In genomic region chr3:101853465-101853864, GRCh38 we compare ENCODE assay signal across 16 cellular contexts. TPM values are rescaled to one million over a fixed set of nuclear protein-coding genes. Genes with fewer than 3 reads are reported as not detected.
A peak's percentile ranks its signal among the peaks of the same experiment; 100 is the strongest.
DNase-seq lines count a peak whose midpoint lies in the region; ATAC-seq, FAIRE-seq and TF ChIP-seq lines count a peak whose summit lies in the region.
"Had no signal": no experiment of that assay in that cellular context is flagged by ENCODE, and none has a peak within 500 bp of the region (broad histone marks: within the 10 kb centered on the region; RNA-seq: fewer than 3 reads in every experiment).

No MANE protein-coding gene starts in this region.

- TF ChIP-seq CTCF in A549 (IDR thresholded peaks at IDR 0.05) (no peak), body of pancreas (IDR thresholded peaks at IDR 0.05) (no peak)

- H3K4me1 ChIP-seq in A549: peaks cover 49% of the 10 kb centered on the region
- H3K4me1 ChIP-seq in body of pancreas: peaks cover 69% of the 10 kb centered on the region
- H3K4me1 ChIP-seq in naive thymus-derived CD4-positive, alpha-beta T cell (ENCODE audit: control insufficient read depth in 2 of 2, insufficient read depth in 2 of 2, low read length in 2 of 2): peaks cover 20 to 52% of the 10 kb centered on the region in 2 donors
- H3K4me1 ChIP-seq: SJCRH30, testis had no signal

- intact Hi-C loops in body of pancreas (cut with DNase I): no loop called here
- intact Hi-C loops in naive thymus-derived CD4-positive, alpha-beta T cell (cut with micrococcal nuclease): loop anchor here in 1 of 2 donors (10.0 kb wide), 1 partner anchor 1449 kb away; the partner anchor contains the start of genes LNP1 and TOMM70

- H3K27me3 ChIP-seq in body of pancreas: no peaks in the 10 kb centered on the region
- no peaks in the 10 kb centered on the region for H3K27me3 ChIP-seq in naive thymus-derived CD4-positive, alpha-beta T cell (ENCODE audit: control insufficient read depth in 2 of 2, insufficient read depth in 2 of 2, low read length in 2 of 2)
- H3K27me3 ChIP-seq: ovary, SJCRH30, testis had no signal

- TF ChIP-seq RAD21 in A549 (conservative IDR thresholded peaks at IDR 0.05 in 1 of 2, IDR thresholded peaks at IDR 0.05 in 1 of 2): no peak

- H3K27ac Mint-ChIP-seq in naive thymus-derived CD4-positive, alpha-beta T cell: peak overlapping the region; percentile 42 to 100 (median 99)

- H3K9me3 Mint-ChIP-seq in naive thymus-derived CD4-positive, alpha-beta T cell: peaks cover 0 to 5% (median 0%) of the 10 kb centered on the region in 11 donors

- 93% methylated on average over 4 of the region's 4 CpGs for WGBS in A549 (ENCODE audit: missing lambda C conversion rate)
- WGBS in body of pancreas, 2 donors: 70 to 76% methylated on average over 4 of the region's 4 CpGs

- peaks cover 42 to 80% (median 73%) of the 10 kb centered on the region in 7 donors for H3K4me1 Mint-ChIP-seq in naive thymus-derived CD4-positive, alpha-beta T cell

- H3K4me3 ChIP-seq in A549: no peak overlapping the region; the same call in 2 of the 3 replicates
- H3K4me3 ChIP-seq in GM08714 (ENCODE audit: low read length): peak overlapping the region; percentile 13; the same call in 1 of the 2 replicates
- H3K4me3 ChIP-seq in body of pancreas: no peak overlapping the region
- no peak overlapping the region for H3K4me3 ChIP-seq in naive thymus-derived CD4-positive, alpha-beta T cell (ENCODE audit: low read length)
- H3K4me3 ChIP-seq: ovary, SJCRH30, testis had no signal

- CTCF ChIA-PET in A549 (lab: Yijun Ruan, JAX): interaction anchor here (0.6 to 2.9 kb wide), 5 partner anchors 18 to 375 kb away, joined by 3 to 17 read pairs (median 4); no protein-coding TSS in a partner anchor
- CTCF ChIA-PET in naive thymus-derived CD4-positive, alpha-beta T cell (lab: Charles Lee): no interaction called here

- no peak for ATAC-seq in A549
- no peak for ATAC-seq in body of pancreas
- ATAC-seq in naive thymus-derived CD4-positive, alpha-beta T cell: no peak
- no peak for ATAC-seq in GM21526 (IDR thresholded peaks at IDR 0.05; ENCODE audit: low FRiP score, unreplicated experiment)
- no peak for ATAC-seq in HG03095 (IDR thresholded peaks at IDR 0.05; ENCODE audit: unreplicated experiment)
- ATAC-seq in GM18858 (IDR thresholded peaks at IDR 0.05; ENCODE audit: unreplicated experiment): no peak

- no peaks in the 10 kb centered on the region for H3K27me3 Mint-ChIP-seq in naive thymus-derived CD4-positive, alpha-beta T cell

- peaks cover 24 to 43% of the 10 kb centered on the region in 2 donors for H3K36me3 ChIP-seq in body of pancreas (replicated peaks in 1 of 2; ENCODE audit: insufficient read depth in 1 of 2, low read depth in 2 of 2)
- peaks cover 50 to 79% (median 57%) of the 10 kb centered on the region in 3 experiments for H3K36me3 ChIP-seq in naive thymus-derived CD4-positive, alpha-beta T cell (ENCODE audit: control insufficient read depth in 2 of 3, insufficient read depth in 3 of 3, low read length in 3 of 3)
- H3K36me3 ChIP-seq: ovary had no signal

- peak overlapping the region; percentile 90 for H3K4me2 ChIP-seq in A549

- H3K9me3 ChIP-seq in A549 (no peaks in the 10 kb centered on the region), body of pancreas (no peaks in the 10 kb centered on the region)
- no peaks in the 10 kb centered on the region for H3K9me3 ChIP-seq in naive thymus-derived CD4-positive, alpha-beta T cell (ENCODE audit: control insufficient read depth in 2 of 3, low read length in 3 of 3)
- H3K9me3 ChIP-seq: ovary, SJCRH30, testis had no signal

- TF ChIP-seq POLR2A in A549 (IDR thresholded peaks at IDR 0.05; ENCODE audit: low read length): no peak
- peak in 1 of 3 donors; percentile 38 for TF ChIP-seq POLR2A in body of pancreas (IDR thresholded peaks at IDR 0.05)

- DNase-seq in A549 (ENCODE audit: low read depth in 1 of 2, low spot score in 1 of 2): no peak
- DNase-seq in body of pancreas: no peak
- peak in 1 of 9 donors; percentile 4 for DNase-seq in naive thymus-derived CD4-positive, alpha-beta T cell
- no peak for DNase-seq in anterior cingulate cortex (lab: John Stamatoyannopoulos, UW)
- DNase-seq: activated CD4-positive, alpha-beta T cell treated with anti-CD3 and anti-CD28 coated beads, Interleukin-2, amount 50 U/mL, for 1 hour; NCI-H510A treated with DMSO at 0.1 percent for 48 hours; ovary; SJCRH30; stimulated activated CD4-positive, alpha-beta T cell treated with anti-CD3 and anti-CD28 coated beads, Interleukin-4, amount 100 ng/mL, for 4 hours; testis had no signal

- H3K4me3 Mint-ChIP-seq in naive thymus-derived CD4-positive, alpha-beta T cell: peak overlapping the region; percentile 36 to 100 (median 90)

- peaks cover 34 to 79% (median 74%) of the 10 kb centered on the region in 5 donors for H3K36me3 Mint-ChIP-seq in naive thymus-derived CD4-positive, alpha-beta T cell

- POLR2A ChIA-PET in A549 (lab: Yijun Ruan, JAX): interaction anchor here (1.1 kb wide), 1 partner anchor 235 kb away, joined by 3 read pairs; no protein-coding TSS in a partner anchor
- POLR2A ChIA-PET in naive thymus-derived CD4-positive, alpha-beta T cell (lab: Charles Lee): interaction anchor here (0.6 to 3.3 kb wide), 5 partner anchors 11 to 371 kb away, joined by 3 to 21 read pairs (median 3); no protein-coding TSS in a partner anchor

- H3K27ac ChIP-seq in A549: peak overlapping the region in 1 of 2 experiments; percentile 43; a peak in 3 of 6 replicates
- peak overlapping the region in 3 of 4 donors; percentile 34 to 99 (median 76) for H3K27ac ChIP-seq in body of pancreas
- peak overlapping the region; percentile 100 for H3K27ac ChIP-seq in naive thymus-derived CD4-positive, alpha-beta T cell (ENCODE audit: low read depth, low read length)
- H3K27ac ChIP-seq: HL-60, ovary, SJCRH30, testis had no signal

- no peak for TF ChIP-seq EP300 in A549 (IDR thresholded peaks at IDR 0.05)

- no peak for FAIRE-seq in A549 (lab: Jason Lieb, UNC)
- FAIRE-seq: islet of Langerhans had no signal

TF ChIP-seq in A549, 52 proteins besides CTCF, POLR2A, EP300 and RAD21 (continues in another document):
- TF ChIP-seq PBX3 (IDR thresholded peaks at IDR 0.05): no peak
- TF ChIP-seq HEYL (CRISPR knock-in tag; IDR thresholded peaks at IDR 0.05): no peak
- no peak for TF ChIP-seq CHD2 (IDR thresholded peaks at IDR 0.05; ENCODE audit: low read length, partially characterized antibody)
- no peak for TF ChIP-seq HES2 (IDR thresholded peaks at IDR 0.05)
- TF ChIP-seq ELK1 (IDR thresholded peaks at IDR 0.05; ENCODE audit: low read depth, low read length): no peak
- no peak for TF ChIP-seq BCL3 (IDR thresholded peaks at IDR 0.05)
- TF ChIP-seq MAFK (IDR thresholded peaks at IDR 0.05; ENCODE audit: partially characterized antibody): no peak
- TF ChIP-seq FOSL2 (IDR thresholded peaks at IDR 0.05): no peak
- no peak for TF ChIP-seq FOSL2 (CRISPR knock-in tag; IDR thresholded peaks at IDR 0.05)
- no peak for TF ChIP-seq ATOH8 (CRISPR knock-in tag; IDR thresholded peaks at IDR 0.05; ENCODE audit: low read depth)
- no peak for TF ChIP-seq CHD4 (IDR thresholded peaks at IDR 0.05; ENCODE audit: borderline replicate concordance)
- no peak for TF ChIP-seq RARB (CRISPR knock-in tag; IDR thresholded peaks at IDR 0.05)

RNA-seq across cellular contexts. Expression of gene NFKBIZ, which starts 4.2 kb away (rescaled TPM):
- polyA plus RNA-seq in A549 (2011; rRNA removed) (32.9 and 36.1 TPM in 2 replicates), A549 (2017; fragmentation: RNase III; extraction: RNeasy Plus Mini Kit Qiagen cat#74134 plus additional on column Dnase treatment) (14.4 to 19.8 TPM (median 16.6 TPM) in 3 replicates)
- polyA plus RNA-seq in A549 (2012; cell fraction: cytosol; rRNA removed): 10.4 and 12.9 TPM in 2 replicates
- polyA plus RNA-seq in A549 (2012; cell fraction: nucleus; rRNA removed): 63.5 and 66.0 TPM in 2 replicates
- 108 and 121 TPM in 2 replicates for polyA minus RNA-seq in A549 (2011; rRNA and poly(A)+ RNA removed)
- 10 to 100 TPM; 30.1 to 92.3 TPM for total RNA-seq in body of pancreas
- 100 to 1,000 TPM; 108 to 913 (median 140) TPM for total RNA-seq in naive thymus-derived CD4-positive, alpha-beta T cell
- 10 to 100 TPM; 21.0 to 30.8 TPM for polyA plus RNA-seq in naive thymus-derived CD4-positive, alpha-beta T cell
